1 cellular context compared by ENCODE assay signal in the genomic region with DNA sequence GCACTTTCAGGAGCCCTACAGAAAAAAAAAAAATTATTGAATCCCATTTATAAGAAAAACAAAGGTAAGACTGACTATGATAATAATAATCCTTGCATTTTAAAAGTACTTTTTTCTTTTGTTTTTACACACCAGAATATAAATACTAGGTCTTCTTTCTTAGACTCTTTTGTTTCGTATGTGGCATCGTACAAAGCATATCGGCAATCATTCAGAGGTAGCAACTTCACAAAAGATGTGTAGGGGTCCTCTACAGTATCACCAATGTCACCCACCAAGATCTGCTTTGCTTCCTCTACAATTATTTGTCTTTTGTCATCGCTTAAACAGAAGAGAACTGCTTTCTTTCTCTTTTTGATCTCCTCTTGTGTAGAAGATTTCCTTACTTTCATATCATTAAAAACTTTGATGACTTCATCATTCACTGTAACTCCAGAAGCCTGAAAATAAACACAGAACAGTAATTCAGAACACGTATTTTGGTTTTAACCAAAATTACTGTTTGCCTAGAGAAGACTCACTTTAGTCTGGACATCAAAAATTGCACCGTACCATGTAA.
TF ChIP-seq lines count a peak whose summit lies in the region.

No MANE protein-coding gene starts in this region.

TF ChIP-seq in GM23338, 12 proteins besides CTCF, POLR2A, EP300 and RAD21 (continued from another document):
- TF ChIP-seq, protein P1, sequence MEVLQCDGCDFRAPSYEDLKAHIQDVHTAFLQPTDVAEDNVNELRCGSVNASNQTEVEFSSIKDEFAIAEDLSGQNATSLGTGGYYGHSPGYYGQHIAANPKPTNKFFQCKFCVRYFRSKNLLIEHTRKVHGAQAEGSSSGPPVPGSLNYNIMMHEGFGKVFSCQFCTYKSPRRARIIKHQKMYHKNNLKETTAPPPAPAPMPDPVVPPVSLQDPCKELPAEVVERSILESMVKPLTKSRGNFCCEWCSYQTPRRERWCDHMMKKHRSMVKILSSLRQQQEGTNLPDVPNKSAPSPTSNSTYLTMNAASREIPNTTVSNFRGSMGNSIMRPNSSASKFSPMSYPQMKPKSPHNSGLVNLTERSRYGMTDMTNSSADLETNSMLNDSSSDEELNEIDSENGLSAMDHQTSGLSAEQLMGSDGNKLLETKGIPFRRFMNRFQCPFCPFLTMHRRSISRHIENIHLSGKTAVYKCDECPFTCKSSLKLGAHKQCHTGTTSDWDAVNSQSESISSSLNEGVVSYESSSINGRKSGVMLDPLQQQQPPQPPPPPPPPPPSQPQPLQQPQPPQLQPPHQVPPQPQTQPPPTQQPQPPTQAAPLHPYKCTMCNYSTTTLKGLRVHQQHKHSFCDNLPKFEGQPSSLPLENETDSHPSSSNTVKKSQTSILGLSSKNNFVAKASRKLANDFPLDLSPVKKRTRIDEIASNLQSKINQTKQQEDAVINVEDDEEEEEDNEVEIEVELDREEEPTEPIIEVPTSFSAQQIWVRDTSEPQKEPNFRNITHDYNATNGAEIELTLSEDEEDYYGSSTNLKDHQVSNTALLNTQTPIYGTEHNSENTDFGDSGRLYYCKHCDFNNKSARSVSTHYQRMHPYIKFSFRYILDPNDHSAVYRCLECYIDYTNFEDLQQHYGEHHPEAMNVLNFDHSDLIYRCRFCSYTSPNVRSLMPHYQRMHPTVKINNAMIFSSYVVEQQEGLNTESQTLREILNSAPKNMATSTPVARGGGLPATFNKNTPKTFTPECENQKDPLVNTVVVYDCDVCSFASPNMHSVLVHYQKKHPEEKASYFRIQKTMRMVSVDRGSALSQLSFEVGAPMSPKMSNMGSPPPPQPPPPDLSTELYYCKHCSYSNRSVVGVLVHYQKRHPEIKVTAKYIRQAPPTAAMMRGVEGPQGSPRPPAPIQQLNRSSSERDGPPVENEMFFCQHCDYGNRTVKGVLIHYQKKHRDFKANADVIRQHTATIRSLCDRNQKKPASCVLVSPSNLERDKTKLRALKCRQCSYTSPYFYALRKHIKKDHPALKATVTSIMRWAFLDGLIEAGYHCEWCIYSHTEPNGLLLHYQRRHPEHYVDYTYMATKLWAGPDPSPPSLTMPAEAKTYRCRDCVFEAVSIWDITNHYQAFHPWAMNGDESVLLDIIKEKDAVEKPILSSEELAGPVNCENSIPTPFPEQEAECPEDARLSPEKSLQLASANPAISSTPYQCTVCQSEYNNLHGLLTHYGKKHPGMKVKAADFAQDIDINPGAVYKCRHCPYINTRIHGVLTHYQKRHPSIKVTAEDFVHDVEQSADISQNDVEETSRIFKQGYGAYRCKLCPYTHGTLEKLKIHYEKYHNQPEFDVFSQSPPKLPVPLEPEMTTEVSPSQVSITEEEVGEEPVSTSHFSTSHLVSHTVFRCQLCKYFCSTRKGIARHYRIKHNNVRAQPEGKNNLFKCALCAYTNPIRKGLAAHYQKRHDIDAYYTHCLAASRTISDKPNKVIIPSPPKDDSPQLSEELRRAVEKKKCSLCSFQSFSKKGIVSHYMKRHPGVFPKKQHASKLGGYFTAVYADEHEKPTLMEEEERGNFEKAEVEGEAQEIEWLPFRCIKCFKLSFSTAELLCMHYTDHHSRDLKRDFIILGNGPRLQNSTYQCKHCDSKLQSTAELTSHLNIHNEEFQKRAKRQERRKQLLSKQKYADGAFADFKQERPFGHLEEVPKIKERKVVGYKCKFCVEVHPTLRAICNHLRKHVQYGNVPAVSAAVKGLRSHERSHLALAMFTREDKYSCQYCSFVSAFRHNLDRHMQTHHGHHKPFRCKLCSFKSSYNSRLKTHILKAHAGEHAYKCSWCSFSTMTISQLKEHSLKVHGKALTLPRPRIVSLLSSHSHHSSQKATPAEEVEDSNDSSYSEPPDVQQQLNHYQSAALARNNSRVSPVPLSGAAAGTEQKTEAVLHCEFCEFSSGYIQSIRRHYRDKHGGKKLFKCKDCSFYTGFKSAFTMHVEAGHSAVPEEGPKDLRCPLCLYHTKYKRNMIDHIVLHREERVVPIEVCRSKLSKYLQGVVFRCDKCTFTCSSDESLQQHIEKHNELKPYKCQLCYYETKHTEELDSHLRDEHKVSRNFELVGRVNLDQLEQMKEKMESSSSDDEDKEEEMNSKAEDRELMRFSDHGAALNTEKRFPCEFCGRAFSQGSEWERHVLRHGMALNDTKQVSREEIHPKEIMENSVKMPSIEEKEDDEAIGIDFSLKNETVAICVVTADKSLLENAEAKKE (CRISPR knock-in tag; IDR thresholded peaks at IDR 0.05), result no peak
- no peak for TF ChIP-seq STAT1 (IDR thresholded peaks at IDR 0.05; ENCODE audit: unreplicated experiment)
TF ChIP-seq in GM23338: peak in this region for 0.
